In genomic region chr12:26748741-26749431, GRCh38 we compare ENCODE assay signal across 9 cellular contexts.
DNase-seq lines count a peak whose midpoint lies in the region; ATAC-seq and TF ChIP-seq lines count a peak whose summit lies in the region.
"Had no signal": no experiment of that assay in that cellular context is flagged by ENCODE, and none has a peak within 500 bp of the region (broad histone marks: within the 10 kb centered on the region; RNA-seq: fewer than 3 reads in every experiment).

No MANE protein-coding gene starts in this region.

- H3K4me3 ChIP-seq in mesendoderm (ENCODE audit: low read length) (no peak overlapping the region), H7 (ENCODE audit: insufficient read depth, low read depth, low read length) (no peak overlapping the region), endodermal cell (ENCODE audit: low read length) (no peak overlapping the region)

- peak overlapping the region; percentile 64 for H3K27ac Mint-ChIP-seq in T-helper 2 cell treated with Interferon-gamma antibody and Interleukin-4, amounts not matched to agents 5 μg/mL and 100 μg/mL, for 36 hours
- H3K27ac Mint-ChIP-seq in endodermal cell: no peak overlapping the region

- H3K9ac ChIP-seq in mesendoderm (ENCODE audit: low read length) (no peak overlapping the region), endodermal cell (ENCODE audit: extremely low read depth, low read length, poor library complexity, severe bottlenecking) (no peak overlapping the region)

- H4K5ac ChIP-seq in mesendoderm (ENCODE audit: low read length): no peak overlapping the region

- no peak overlapping the region for H2AK5ac ChIP-seq in mesendoderm (ENCODE audit: low read length)

- no peaks in the 10 kb centered on the region for H3K79me1 ChIP-seq in mesendoderm (ENCODE audit: low read length)

- peaks cover 45% of the 10 kb centered on the region for H3K4me1 Mint-ChIP-seq in T-helper 2 cell treated with Interferon-gamma antibody and Interleukin-4, amounts not matched to agents 5 μg/mL and 100 μg/mL, for 36 hours (ENCODE audit: low read depth)
- H3K4me1 Mint-ChIP-seq in endodermal cell: peaks cover 10% of the 10 kb centered on the region

- ATAC-seq in GM18519 (IDR thresholded peaks at IDR 0.05; ENCODE audit: low FRiP score, unreplicated experiment) (peak; percentile 32), HG02798 (IDR thresholded peaks at IDR 0.05; ENCODE audit: poor library complexity, unreplicated experiment) (peak; percentile 47), GM19397 (IDR thresholded peaks at IDR 0.05; ENCODE audit: unreplicated experiment) (no peak)

- H3K27ac ChIP-seq in mesendoderm (ENCODE audit: low read depth, low read length): no peak overlapping the region
- no peak overlapping the region for H3K27ac ChIP-seq in endodermal cell (ENCODE audit: low read depth, low read length)

- H3K4me2 ChIP-seq in mesendoderm (ENCODE audit: low read length): no peak overlapping the region

- peak overlapping the region; percentile 67 for H3K4me3 Mint-ChIP-seq in T-helper 2 cell treated with Interferon-gamma antibody and Interleukin-4, amounts not matched to agents 5 μg/mL and 100 μg/mL, for 36 hours
- H3K4me3 Mint-ChIP-seq in endodermal cell: no peak overlapping the region

- no peak overlapping the region for H2BK120ac ChIP-seq in mesendoderm (ENCODE audit: low read depth, low read length)

- no peaks in the 10 kb centered on the region for H3K9me3 ChIP-seq in endodermal cell (ENCODE audit: control insufficient read depth, low read length)

- H3K27me3 Mint-ChIP-seq in T-helper 2 cell treated with Interferon-gamma antibody and Interleukin-4, amounts not matched to agents 5 μg/mL and 100 μg/mL, for 36 hours (ENCODE audit: low read depth): no peaks in the 10 kb centered on the region
- H3K27me3 Mint-ChIP-seq in endodermal cell (ENCODE audit: insufficient read depth): no peaks in the 10 kb centered on the region

- no peak overlapping the region for H3K18ac ChIP-seq in mesendoderm (ENCODE audit: low read length)

- no peak overlapping the region for H4K8ac ChIP-seq in mesendoderm (ENCODE audit: low read depth, low read length)

- peaks cover 11% of the 10 kb centered on the region for H3K36me3 Mint-ChIP-seq in T-helper 2 cell treated with Interferon-gamma antibody and Interleukin-4, amounts not matched to agents 5 μg/mL and 100 μg/mL, for 36 hours (ENCODE audit: low read depth)
- peaks cover 2% of the 10 kb centered on the region for H3K36me3 Mint-ChIP-seq in endodermal cell (ENCODE audit: low read depth)

- no CpG with 5 or more reads among the region's 4 CpGs for WGBS in mesendoderm (ENCODE audit: extremely low coverage, insufficient coverage, low lambda C conversion rate)
- WGBS in endodermal cell (ENCODE audit: insufficient coverage in 1 of 2, insufficient read length in 1 of 2), 2 experiments: 87 to 100% methylated on average over 2 to 4 of the region's 4 CpGs

- H3K9me3 Mint-ChIP-seq in T-helper 2 cell treated with Interferon-gamma antibody and Interleukin-4, amounts not matched to agents 5 μg/mL and 100 μg/mL, for 36 hours: peaks cover 4% of the 10 kb centered on the region
- peaks cover 10% of the 10 kb centered on the region for H3K9me3 Mint-ChIP-seq in endodermal cell

- no peak overlapping the region for H3K4ac ChIP-seq in mesendoderm (ENCODE audit: low read depth, low read length)

- no peak overlapping the region for H3K56ac ChIP-seq in mesendoderm (ENCODE audit: low read length)

- DNase-seq in T-helper 2 cell treated with Interferon-gamma antibody and Interleukin-4, amounts not matched to agents 5 μg/mL and 100 μg/mL, for 36 hours (ENCODE audit: low spot score): peak; percentile 27
- DNase-seq in mesendoderm: peak; percentile 49
- no peak for DNase-seq in iPS-NIHi7 (ENCODE audit: extremely low spot score)
- no peak for DNase-seq in H7
- no peak for DNase-seq in endodermal cell
- DNase-seq: NCI-H1092 treated with DMSO at 0.1 percent for 48 hours had no signal

- H3K4me1 ChIP-seq in mesendoderm (ENCODE audit: control insufficient read depth, low read depth, low read length) (peaks cover 3% of the 10 kb centered on the region), endodermal cell (ENCODE audit: control insufficient read depth, insufficient read depth, low read length) (no peaks in the 10 kb centered on the region)

- H3K36me3 ChIP-seq in mesendoderm (ENCODE audit: control insufficient read depth, insufficient read depth, low read length) (no peaks in the 10 kb centered on the region), H7 (replicated peaks; ENCODE audit: control insufficient read depth, insufficient read depth, low read length) (no peaks in the 10 kb centered on the region), endodermal cell (ENCODE audit: control insufficient read depth, insufficient read depth, low read length) (no peaks in the 10 kb centered on the region)

- no peak overlapping the region for H2BK5ac ChIP-seq in mesendoderm (ENCODE audit: low read length)

- no peak overlapping the region for H2BK15ac ChIP-seq in mesendoderm (replicated peaks; ENCODE audit: low read depth)

- no peak for TF ChIP-seq CTCF in endodermal cell (conservative IDR thresholded peaks at IDR 0.05)

- H3K27me3 ChIP-seq in mesendoderm (ENCODE audit: insufficient read depth, low read length, poor library complexity) (no peaks in the 10 kb centered on the region), H7 (ENCODE audit: control insufficient read depth, insufficient read depth, low read length) (no peaks in the 10 kb centered on the region), endodermal cell (ENCODE audit: control insufficient read depth, insufficient read depth, low read length, poor library complexity, severe bottlenecking) (no peaks in the 10 kb centered on the region)

- no peaks in the 10 kb centered on the region for H3K79me2 ChIP-seq in mesendoderm (ENCODE audit: control insufficient read depth, insufficient read depth, low read length)

- no peak overlapping the region for H3K23ac ChIP-seq in mesendoderm (ENCODE audit: low read length)

Comparison
In these comparisons a context has a peak if more than half of its experiments do, and no peak if none do; other contexts are left out.
1. DNase-seq: peak in T-helper 2 cell treated with Interferon-gamma antibody and Interleukin-4, amounts not matched to agents 5 μg/mL and 100 μg/mL, for 36 hours (single experiment) and mesendoderm (single experiment); none in iPS-NIHi7 (single experiment), H7 (single experiment) and endodermal cell (single experiment).